Comparison of ENCODE assay signal across 1 cellular context in the genomic region with DNA sequence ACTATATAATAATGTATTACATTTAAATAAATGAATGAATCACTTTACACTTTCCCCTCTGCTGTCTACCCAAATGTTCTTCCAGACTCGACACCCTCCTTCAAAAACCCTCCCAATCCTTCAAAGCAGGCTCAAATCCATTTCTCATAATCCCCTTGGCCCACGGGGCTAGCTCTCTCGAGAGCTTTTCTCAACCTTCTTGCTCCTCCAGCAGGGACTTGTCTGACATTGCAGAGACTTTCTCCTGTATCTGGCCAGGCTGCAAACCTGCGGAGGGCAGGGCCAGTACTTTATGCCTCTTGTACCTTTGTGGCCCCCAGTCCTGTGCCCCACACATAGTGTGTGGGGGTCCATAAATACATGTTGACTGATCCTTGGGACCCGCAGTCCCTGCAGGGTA.
TF ChIP-seq lines count a peak whose summit lies in the region.

No MANE protein-coding gene starts in this region.

TF ChIP-seq in GM23338, 12 proteins besides CTCF, POLR2A, EP300 and RAD21 (continued from another document):
- TF ChIP-seq, protein P1, sequence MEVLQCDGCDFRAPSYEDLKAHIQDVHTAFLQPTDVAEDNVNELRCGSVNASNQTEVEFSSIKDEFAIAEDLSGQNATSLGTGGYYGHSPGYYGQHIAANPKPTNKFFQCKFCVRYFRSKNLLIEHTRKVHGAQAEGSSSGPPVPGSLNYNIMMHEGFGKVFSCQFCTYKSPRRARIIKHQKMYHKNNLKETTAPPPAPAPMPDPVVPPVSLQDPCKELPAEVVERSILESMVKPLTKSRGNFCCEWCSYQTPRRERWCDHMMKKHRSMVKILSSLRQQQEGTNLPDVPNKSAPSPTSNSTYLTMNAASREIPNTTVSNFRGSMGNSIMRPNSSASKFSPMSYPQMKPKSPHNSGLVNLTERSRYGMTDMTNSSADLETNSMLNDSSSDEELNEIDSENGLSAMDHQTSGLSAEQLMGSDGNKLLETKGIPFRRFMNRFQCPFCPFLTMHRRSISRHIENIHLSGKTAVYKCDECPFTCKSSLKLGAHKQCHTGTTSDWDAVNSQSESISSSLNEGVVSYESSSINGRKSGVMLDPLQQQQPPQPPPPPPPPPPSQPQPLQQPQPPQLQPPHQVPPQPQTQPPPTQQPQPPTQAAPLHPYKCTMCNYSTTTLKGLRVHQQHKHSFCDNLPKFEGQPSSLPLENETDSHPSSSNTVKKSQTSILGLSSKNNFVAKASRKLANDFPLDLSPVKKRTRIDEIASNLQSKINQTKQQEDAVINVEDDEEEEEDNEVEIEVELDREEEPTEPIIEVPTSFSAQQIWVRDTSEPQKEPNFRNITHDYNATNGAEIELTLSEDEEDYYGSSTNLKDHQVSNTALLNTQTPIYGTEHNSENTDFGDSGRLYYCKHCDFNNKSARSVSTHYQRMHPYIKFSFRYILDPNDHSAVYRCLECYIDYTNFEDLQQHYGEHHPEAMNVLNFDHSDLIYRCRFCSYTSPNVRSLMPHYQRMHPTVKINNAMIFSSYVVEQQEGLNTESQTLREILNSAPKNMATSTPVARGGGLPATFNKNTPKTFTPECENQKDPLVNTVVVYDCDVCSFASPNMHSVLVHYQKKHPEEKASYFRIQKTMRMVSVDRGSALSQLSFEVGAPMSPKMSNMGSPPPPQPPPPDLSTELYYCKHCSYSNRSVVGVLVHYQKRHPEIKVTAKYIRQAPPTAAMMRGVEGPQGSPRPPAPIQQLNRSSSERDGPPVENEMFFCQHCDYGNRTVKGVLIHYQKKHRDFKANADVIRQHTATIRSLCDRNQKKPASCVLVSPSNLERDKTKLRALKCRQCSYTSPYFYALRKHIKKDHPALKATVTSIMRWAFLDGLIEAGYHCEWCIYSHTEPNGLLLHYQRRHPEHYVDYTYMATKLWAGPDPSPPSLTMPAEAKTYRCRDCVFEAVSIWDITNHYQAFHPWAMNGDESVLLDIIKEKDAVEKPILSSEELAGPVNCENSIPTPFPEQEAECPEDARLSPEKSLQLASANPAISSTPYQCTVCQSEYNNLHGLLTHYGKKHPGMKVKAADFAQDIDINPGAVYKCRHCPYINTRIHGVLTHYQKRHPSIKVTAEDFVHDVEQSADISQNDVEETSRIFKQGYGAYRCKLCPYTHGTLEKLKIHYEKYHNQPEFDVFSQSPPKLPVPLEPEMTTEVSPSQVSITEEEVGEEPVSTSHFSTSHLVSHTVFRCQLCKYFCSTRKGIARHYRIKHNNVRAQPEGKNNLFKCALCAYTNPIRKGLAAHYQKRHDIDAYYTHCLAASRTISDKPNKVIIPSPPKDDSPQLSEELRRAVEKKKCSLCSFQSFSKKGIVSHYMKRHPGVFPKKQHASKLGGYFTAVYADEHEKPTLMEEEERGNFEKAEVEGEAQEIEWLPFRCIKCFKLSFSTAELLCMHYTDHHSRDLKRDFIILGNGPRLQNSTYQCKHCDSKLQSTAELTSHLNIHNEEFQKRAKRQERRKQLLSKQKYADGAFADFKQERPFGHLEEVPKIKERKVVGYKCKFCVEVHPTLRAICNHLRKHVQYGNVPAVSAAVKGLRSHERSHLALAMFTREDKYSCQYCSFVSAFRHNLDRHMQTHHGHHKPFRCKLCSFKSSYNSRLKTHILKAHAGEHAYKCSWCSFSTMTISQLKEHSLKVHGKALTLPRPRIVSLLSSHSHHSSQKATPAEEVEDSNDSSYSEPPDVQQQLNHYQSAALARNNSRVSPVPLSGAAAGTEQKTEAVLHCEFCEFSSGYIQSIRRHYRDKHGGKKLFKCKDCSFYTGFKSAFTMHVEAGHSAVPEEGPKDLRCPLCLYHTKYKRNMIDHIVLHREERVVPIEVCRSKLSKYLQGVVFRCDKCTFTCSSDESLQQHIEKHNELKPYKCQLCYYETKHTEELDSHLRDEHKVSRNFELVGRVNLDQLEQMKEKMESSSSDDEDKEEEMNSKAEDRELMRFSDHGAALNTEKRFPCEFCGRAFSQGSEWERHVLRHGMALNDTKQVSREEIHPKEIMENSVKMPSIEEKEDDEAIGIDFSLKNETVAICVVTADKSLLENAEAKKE (CRISPR knock-in tag; IDR thresholded peaks at IDR 0.05): no peak
- TF ChIP-seq POLR2AphosphoS5 (IDR thresholded peaks at IDR 0.05; ENCODE audit: low read depth): no peak
- no peak for TF ChIP-seq ZNF114 (CRISPR knock-in tag; IDR thresholded peaks at IDR 0.05)
- TF ChIP-seq NANOG (IDR thresholded peaks at IDR 0.05; ENCODE audit: borderline replicate concordance): no peak
- TF ChIP-seq, protein P2, sequence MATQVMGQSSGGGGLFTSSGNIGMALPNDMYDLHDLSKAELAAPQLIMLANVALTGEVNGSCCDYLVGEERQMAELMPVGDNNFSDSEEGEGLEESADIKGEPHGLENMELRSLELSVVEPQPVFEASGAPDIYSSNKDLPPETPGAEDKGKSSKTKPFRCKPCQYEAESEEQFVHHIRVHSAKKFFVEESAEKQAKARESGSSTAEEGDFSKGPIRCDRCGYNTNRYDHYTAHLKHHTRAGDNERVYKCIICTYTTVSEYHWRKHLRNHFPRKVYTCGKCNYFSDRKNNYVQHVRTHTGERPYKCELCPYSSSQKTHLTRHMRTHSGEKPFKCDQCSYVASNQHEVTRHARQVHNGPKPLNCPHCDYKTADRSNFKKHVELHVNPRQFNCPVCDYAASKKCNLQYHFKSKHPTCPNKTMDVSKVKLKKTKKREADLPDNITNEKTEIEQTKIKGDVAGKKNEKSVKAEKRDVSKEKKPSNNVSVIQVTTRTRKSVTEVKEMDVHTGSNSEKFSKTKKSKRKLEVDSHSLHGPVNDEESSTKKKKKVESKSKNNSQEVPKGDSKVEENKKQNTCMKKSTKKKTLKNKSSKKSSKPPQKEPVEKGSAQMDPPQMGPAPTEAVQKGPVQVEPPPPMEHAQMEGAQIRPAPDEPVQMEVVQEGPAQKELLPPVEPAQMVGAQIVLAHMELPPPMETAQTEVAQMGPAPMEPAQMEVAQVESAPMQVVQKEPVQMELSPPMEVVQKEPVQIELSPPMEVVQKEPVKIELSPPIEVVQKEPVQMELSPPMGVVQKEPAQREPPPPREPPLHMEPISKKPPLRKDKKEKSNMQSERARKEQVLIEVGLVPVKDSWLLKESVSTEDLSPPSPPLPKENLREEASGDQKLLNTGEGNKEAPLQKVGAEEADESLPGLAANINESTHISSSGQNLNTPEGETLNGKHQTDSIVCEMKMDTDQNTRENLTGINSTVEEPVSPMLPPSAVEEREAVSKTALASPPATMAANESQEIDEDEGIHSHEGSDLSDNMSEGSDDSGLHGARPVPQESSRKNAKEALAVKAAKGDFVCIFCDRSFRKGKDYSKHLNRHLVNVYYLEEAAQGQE (IDR thresholded peaks at IDR 0.05; ENCODE audit: unreplicated experiment): no peak
- no peak for TF ChIP-seq JUNB (IDR thresholded peaks at IDR 0.05; ENCODE audit: unreplicated experiment)
